In genomic region chr17:1752425-1752941, GRCh38 we compare ENCODE assay signal across 10 cellular contexts. TPM values are rescaled to one million over a fixed set of nuclear protein-coding genes. Genes with fewer than 3 reads are reported as not detected.
A peak's percentile ranks its signal among the peaks of the same experiment; 100 is the strongest.
DNase-seq lines count a peak whose midpoint lies in the region; ATAC-seq and TF ChIP-seq lines count a peak whose summit lies in the region.
"Had no signal": no experiment of that assay in that cellular context is flagged by ENCODE, and none has a peak within 500 bp of the region (broad histone marks: within the 10 kb centered on the region; RNA-seq: fewer than 3 reads in every experiment).

No MANE protein-coding gene starts in this region.

- H3K4me3 Mint-ChIP-seq in progenitor cell of endocrine pancreas (ENCODE audit: low read depth), result no peak overlapping the region

- peak overlapping the region; percentile 22 for H3K4me3 ChIP-seq in epithelial cell of proximal tubule (ENCODE audit: low read depth, low read length)

- H3K9me3 Mint-ChIP-seq in progenitor cell of endocrine pancreas (ENCODE audit: low read depth), result no peaks in the 10 kb centered on the region

- no peaks in the 10 kb centered on the region for H3K27me3 Mint-ChIP-seq in progenitor cell of endocrine pancreas

- H3K4me1 Mint-ChIP-seq in progenitor cell of endocrine pancreas (ENCODE audit: low read depth), result peaks cover 7% of the 10 kb centered on the region

- peak overlapping the region; percentile 33 for H3K27ac Mint-ChIP-seq in progenitor cell of endocrine pancreas

- ATAC-seq in HG03095 (IDR thresholded peaks at IDR 0.05; ENCODE audit: unreplicated experiment) (no peak), GM19397 (IDR thresholded peaks at IDR 0.05; ENCODE audit: unreplicated experiment) (no peak)

- peak; percentile 0 for DNase-seq in GF-D8 (lab: John Stamatoyannopoulos, UW)
- peak; percentile 22 for DNase-seq in NOMO-1 treated with dmso at 0.1 percent for 144 hours (lab: John Stamatoyannopoulos, UW; ENCODE audit: unreplicated experiment)
- no peak for DNase-seq in epithelial cell of proximal tubule (ENCODE audit: low read depth)
- DNase-seq in progenitor cell of endocrine pancreas (ENCODE audit: low spot score, unreplicated experiment), result no peak
- DNase-seq in putamen (ENCODE audit: low spot score), result no peak
- no peak for DNase-seq in activated CD4-positive, alpha-beta T cell treated with anti-CD3 and anti-CD28 coated beads, Interleukin-2, amount 50 U/mL, for 48 hours
- DNase-seq: activated gamma-delta T cell, foreskin melanocyte had no signal

- no peaks in the 10 kb centered on the region for H3K36me3 Mint-ChIP-seq in progenitor cell of endocrine pancreas (ENCODE audit: insufficient read depth)

- TF ChIP-seq CTCF in epithelial cell of proximal tubule (conservative IDR thresholded peaks at IDR 0.05; ENCODE audit: low read depth, low read length) (no peak), progenitor cell of endocrine pancreas (IDR thresholded peaks at IDR 0.05; ENCODE audit: unreplicated experiment) (no peak)

RNA-seq across cellular contexts. Expression of gene SERPINF1, which starts 9.4 kb away (rescaled TPM):
- total RNA-seq in epithelial cell of proximal tubule (3.0 and 5.4 TPM in 2 replicates), progenitor cell of endocrine pancreas (163 and 169 TPM in 2 replicates)

RNA-seq across cellular contexts. Expression of gene SERPINF2, which starts 9.8 kb away (rescaled TPM):
- total RNA-seq in epithelial cell of proximal tubule (0.07 and 0.92 TPM in 2 replicates), progenitor cell of endocrine pancreas (68.6 and 74.5 TPM in 2 replicates)

RNA-seq across cellular contexts. Expression of gene WDR81, which starts 28.0 kb away (rescaled TPM):
- total RNA-seq in epithelial cell of proximal tubule (17.4 and 20.9 TPM in 2 replicates), progenitor cell of endocrine pancreas (22.1 and 22.4 TPM in 2 replicates)

RNA-seq across cellular contexts. Expression of gene TLCD2, which starts 42.3 kb away (rescaled TPM):
- total RNA-seq in epithelial cell of proximal tubule (1.4 and 1.6 TPM in 2 replicates), progenitor cell of endocrine pancreas (2.7 and 2.9 TPM in 2 replicates)

Comparison
In these comparisons a context has a peak if more than half of its experiments do, and no peak if none do; other contexts are left out.
1. DNase-seq: peak in GF-D8 (single experiment) and NOMO-1 treated with dmso at 0.1 percent for 144 hours (single experiment); none in epithelial cell of proximal tubule (single experiment), progenitor cell of endocrine pancreas (single experiment), putamen (single experiment) and activated CD4-positive, alpha-beta T cell treated with anti-CD3 and anti-CD28 coated beads, Interleukin-2, amount 50 U/mL, for 48 hours (0 of 2).
2. RNA of gene SERPINF1, which starts 9.4 kb away (total RNA-seq): 163 to 169 TPM in progenitor cell of endocrine pancreas; 3.0 to 5.4 TPM in epithelial cell of proximal tubule; every median in the first group is over 10 times any median in the second.
3. RNA of gene SERPINF2, which starts 9.8 kb away (total RNA-seq): 68.6 to 74.5 TPM in progenitor cell of endocrine pancreas; 0.07 to 0.92 TPM in epithelial cell of proximal tubule; every median in the first group is over 10 times any median in the second.